ENCODE assay signal across 1 cellular context in genomic region chr7:100538654-100539435, GRCh38.
A peak's percentile ranks its signal among the peaks of the same experiment; 100 is the strongest.
TF ChIP-seq lines count a peak whose summit lies in the region.

AGFG2 (plus strand) TSS chr7:100539203; CDS start chr7:100539347, 144 bp downstream.

TF ChIP-seq in K562, 482 proteins besides CTCF, POLR2A, EP300 and RAD21 (continued from another document and continues in another):
- TF ChIP-seq ZNF592 (IDR thresholded peaks at IDR 0.05), result peak; percentile 53; the same call in 1 of the 2 replicates
- TF ChIP-seq PPARD (CRISPR knock-in tag; IDR thresholded peaks at IDR 0.05), result no peak
- peak; percentile 62; the same call in 1 of the 2 replicates for TF ChIP-seq RNF2 (IDR thresholded peaks at IDR 0.05)
- peak; percentile 99 for TF ChIP-seq TGIF2 (CRISPR knock-in tag; IDR thresholded peaks at IDR 0.05)
- no peak for TF ChIP-seq GTF3C2 (IDR thresholded peaks at IDR 0.05; ENCODE audit: borderline replicate concordance, extremely low read depth, insufficient read length)
- TF ChIP-seq ZBTB2 (IDR thresholded peaks at IDR 0.05), result peak; percentile 97
- TF ChIP-seq ELF4 (CRISPR knock-in tag; IDR thresholded peaks at IDR 0.05), result peak; percentile 79; the same call in 1 of the 2 replicates
- TF ChIP-seq RBBP5 (IDR thresholded peaks at IDR 0.05; ENCODE audit: borderline replicate concordance, insufficient read depth, low read length, poor library complexity, severe bottlenecking), result peak; percentile 91
- peak; percentile 12 for TF ChIP-seq BRD9 (IDR thresholded peaks at IDR 0.05; ENCODE audit: low read depth, partially characterized antibody)
- 0 out of 2 replicates have a peak, but pooled peaks have one; percentile 37 for TF ChIP-seq ZNF764 (CRISPR knock-in tag; IDR thresholded peaks at IDR 0.05; ENCODE audit: low read depth)
- 0 out of 2 replicates have a peak, but pooled peaks have one; percentile 16 for TF ChIP-seq HMGXB4 (CRISPR knock-in tag; IDR thresholded peaks at IDR 0.05)
- TF ChIP-seq ZC3H4 (CRISPR knock-in tag; IDR thresholded peaks at IDR 0.05; ENCODE audit: borderline replicate concordance), result no peak
- TF ChIP-seq DMBX1 (CRISPR knock-in tag; IDR thresholded peaks at IDR 0.05; ENCODE audit: borderline replicate concordance), result peak; percentile 67; the same call in 1 of the 2 replicates
- TF ChIP-seq SMAD1 (IDR thresholded peaks at IDR 0.05; ENCODE audit: low read depth, low read length, partially characterized antibody), result peak; percentile 56
- TF ChIP-seq DIDO1 (tag; IDR thresholded peaks at IDR 0.05; ENCODE audit: low read depth), result peak; percentile 32; the same call in 1 of the 2 replicates
- peak; percentile 83 for TF ChIP-seq NFRKB (IDR thresholded peaks at IDR 0.05; ENCODE audit: low read depth)
- TF ChIP-seq ZNF277 (CRISPR knock-in tag; IDR thresholded peaks at IDR 0.05; ENCODE audit: borderline replicate concordance), result no peak
- peak; percentile 41; the same call in 1 of the 2 replicates for TF ChIP-seq ZBTB33 (CRISPR knock-in tag; IDR thresholded peaks at IDR 0.05)
- TF ChIP-seq CHD1 (IDR thresholded peaks at IDR 0.05; ENCODE audit: low read length), result no peak
- no peak for TF ChIP-seq CAMTA2 (CRISPR knock-in tag; conservative IDR thresholded peaks at IDR 0.05)
- peak; percentile 31 for TF ChIP-seq DPF2 (IDR thresholded peaks at IDR 0.05)
- 0 out of 2 replicates have a peak, but pooled peaks have one; percentile 11 for TF ChIP-seq HLTF (IDR thresholded peaks at IDR 0.05)
- no peak; a peak in 1 of 4 replicates for TF ChIP-seq CSDE1 (IDR thresholded peaks at IDR 0.05)
- peak; percentile 73 for TF ChIP-seq CTBP1 (IDR thresholded peaks at IDR 0.05; ENCODE audit: borderline replicate concordance)
- 0 out of 2 replicates have a peak, but pooled peaks have one; percentile 41 for TF ChIP-seq HDGF (IDR thresholded peaks at IDR 0.05)
- TF ChIP-seq SUPT5H (IDR thresholded peaks at IDR 0.05), result peak; percentile 78
- TF ChIP-seq GMEB1 (CRISPR knock-in tag; IDR thresholded peaks at IDR 0.05), result peak; percentile 88
- TF ChIP-seq ZBTB7A (IDR thresholded peaks at IDR 0.05; ENCODE audit: borderline replicate concordance, control insufficient read depth, low read depth, low read length), result no peak
- no peak for TF ChIP-seq ARHGAP35 (IDR thresholded peaks at IDR 0.05; ENCODE audit: partially characterized antibody)
- peak; percentile 71; the same call in 1 of the 2 replicates for TF ChIP-seq ZBTB12 (CRISPR knock-in tag; IDR thresholded peaks at IDR 0.05)
- no peak for TF ChIP-seq ZHX1 (conservative IDR thresholded peaks at IDR 0.05; ENCODE audit: low read length)
- peak in 1 of 2 experiments; percentile 99; a peak in 2 of 4 replicates for TF ChIP-seq HDAC1 (IDR thresholded peaks at IDR 0.05)
